Comparison of ENCODE assay signal across 23 cellular contexts in the genomic region with DNA sequence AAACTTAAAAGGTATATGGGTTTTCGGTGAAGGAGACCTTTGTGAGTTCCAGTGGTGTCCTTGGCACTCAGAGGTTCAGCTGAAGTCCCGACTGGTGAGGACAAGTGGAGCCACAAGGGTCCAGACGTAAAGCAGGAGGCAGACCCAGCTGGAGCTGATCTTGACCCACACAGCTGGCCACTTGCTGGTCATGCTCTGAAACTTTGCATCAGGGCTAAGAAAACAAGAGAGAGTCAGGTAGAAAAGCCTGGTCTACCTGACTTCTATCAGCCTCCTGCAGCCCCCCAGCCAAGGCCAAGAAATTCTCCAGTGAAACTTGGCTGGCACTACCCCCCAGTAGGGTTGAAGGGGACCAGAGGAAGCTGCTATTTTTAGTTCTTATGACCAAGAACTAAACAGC.
"Had no signal": no experiment of that assay in that cellular context is flagged by ENCODE, and none has a peak within 500 bp of the region (broad histone marks: within the 10 kb centered on the region; RNA-seq: fewer than 3 reads in every experiment).

No MANE protein-coding gene starts in this region.

- H3K9me3 ChIP-seq: esophagus squamous epithelium, neutrophil, pancreas, testis had no signal

- H3K27me3 Mint-ChIP-seq: activated B cell treated with CpG ODN at 0.5 μM for 24 hours; activated CD4-positive, alpha-beta T cell treated with anti-CD3 and anti-CD28 coated beads for 36 hours; T-helper 17 cell; type B pancreatic cell had no signal

- H3K9me3 Mint-ChIP-seq: activated B cell treated with CpG ODN at 0.5 μM for 24 hours; activated naive CD4-positive, alpha-beta T cell treated with anti-CD3 and anti-CD28 coated beads, Interleukin-2, amount 50 U/mL, for 72 hours; endodermal cell; mesothelial cell of epicardium; nephron; type B pancreatic cell had no signal

- H3K4me3 ChIP-seq: coronary artery, esophagus squamous epithelium, pancreas, SK-N-MC, testis had no signal

- ATAC-seq: activated CD4-positive, alpha-beta T cell treated with anti-CD3 and anti-CD28 coated beads for 36 hours; activated naive CD4-positive, alpha-beta T cell treated with anti-CD3 and anti-CD28 coated beads, Interleukin-2, amount 50 U/mL, for 72 hours; left lobe of liver; pancreas; sciatic nerve; T-helper 17 cell had no signal

- H3K4me3 Mint-ChIP-seq: activated B cell treated with CpG ODN at 0.5 μM for 24 hours; activated CD4-positive, alpha-beta T cell treated with anti-CD3 and anti-CD28 coated beads for 36 hours; endodermal cell; mesothelial cell of epicardium; nephron; T-helper 17 cell; type B pancreatic cell had no signal

- H3K4me1 Mint-ChIP-seq: endodermal cell, mesothelial cell of epicardium, nephron had no signal

- H3K27me3 ChIP-seq: esophagus squamous epithelium, neutrophil, pancreas, testis had no signal

- H3K27ac Mint-ChIP-seq: activated B cell treated with CpG ODN at 0.5 μM for 24 hours; activated CD4-positive, alpha-beta T cell treated with anti-CD3 and anti-CD28 coated beads for 36 hours; endodermal cell; mesothelial cell of epicardium; nephron; type B pancreatic cell had no signal

- DNase-seq: activated B cell treated with CpG ODN at 0.5 μM for 24 hours; activated CD4-positive, alpha-beta T cell treated with anti-CD3 and anti-CD28 coated beads for 36 hours; activated CD4-positive, alpha-beta T cell treated with anti-CD3 and anti-CD28 coated beads, Interleukin-2, amount 50 U/mL, for 4 hours; activated gamma-delta T cell; endodermal cell; esophagus squamous epithelium; kidney; pancreas; small intestine; stimulated activated CD4-positive, alpha-beta T cell treated with anti-CD3 and anti-CD28 coated beads, Interleukin-2, amount 100 ng/mL, for 24 hours; stimulated activated naive CD4-positive, alpha-beta T cell; SW 1271; T-helper 17 cell; testis had no signal

- H3K4me1 ChIP-seq: pancreas, testis had no signal

- H3K27ac ChIP-seq: coronary artery, esophagus squamous epithelium, neutrophil, pancreas, SK-N-MC, testis had no signal
